8 cellular contexts compared by ENCODE assay signal in genomic region chr14:60980811-60981625, GRCh38. TPM values are rescaled to one million over a fixed set of nuclear protein-coding genes. Genes with fewer than 3 reads are reported as not detected.
DNase-seq lines count a peak whose midpoint lies in the region; ATAC-seq and TF ChIP-seq lines count a peak whose summit lies in the region.

SLC38A6 (plus strand) TSS chr14:60981245; CDS start chr14:60981278, 33 bp downstream.
TRMT5 (minus strand) TSS chr14:60981079; CDS start chr14:60980973, 106 bp downstream.

- ATAC-seq in HG03432 (IDR thresholded peaks at IDR 0.05; ENCODE audit: unreplicated experiment): peak; percentile 92

- H3K36me3 ChIP-seq in BE2C (peaks cover 8% of the 10 kb centered on the region), kidney epithelial cell (ENCODE audit: control insufficient read depth, insufficient read depth, low read length) (no peaks in the 10 kb centered on the region)

- H3K9me3 ChIP-seq in BE2C: no peaks in the 10 kb centered on the region

- DNase-seq in BE2C (peak; percentile 94), GM19238 (ENCODE audit: insufficient read length, low spot score) (peak; percentile 74), NCI-H460 (ENCODE audit: extremely low read depth, low read depth) (peak; percentile 95), kidney epithelial cell (ENCODE audit: low read depth) (peak; percentile 81)
- DNase-seq in activated CD4-positive, alpha-beta T cell treated with anti-CD3 and anti-CD28 coated beads for 1 hour: peak; percentile 89
- DNase-seq in stimulated activated CD4-positive, alpha-beta T cell treated with anti-CD3 and anti-CD28 coated beads, Interleukin-15, amount 100 ng/mL, for 24 hours: peak; percentile 93

- H3K4me1 ChIP-seq in BE2C: peaks cover 4% of the 10 kb centered on the region; the same call in 1 of the 2 replicates

- TF ChIP-seq CTCF in BE2C (IDR thresholded peaks at IDR 0.05; ENCODE audit: low read depth, low read length): no peak
- no peak for TF ChIP-seq CTCF in kidney epithelial cell (IDR thresholded peaks at IDR 0.05; ENCODE audit: insufficient read depth, low read length, poor library complexity, severe bottlenecking)

- H3K27me3 ChIP-seq in BE2C (no peaks in the 10 kb centered on the region), kidney epithelial cell (ENCODE audit: control insufficient read depth, insufficient read depth, low read length) (no peaks in the 10 kb centered on the region)

- peak within 1 kb of the TSS; percentile 76 for H3K27ac ChIP-seq in cingulate gyrus (ENCODE audit: low read depth, low read length)

- H3K4me3 ChIP-seq in BE2C (ENCODE audit: low read depth, low read length) (peak within 1 kb of the TSS; percentile 96), kidney epithelial cell (ENCODE audit: low read depth, low read length) (peak within 1 kb of the TSS; percentile 70)

RNA-seq across cellular contexts. Expression of gene SLC38A6, which starts in this region (rescaled TPM):
- 2.4 TPM for polyA plus RNA-seq in BE2C (2012; ENCODE audit: insufficient read depth, insufficient read length, low read depth)
- 54.2 and 54.9 TPM in 2 replicates for total RNA-seq in NCI-H460 (2014; rRNA removed; shearing (Covaris generic))
- 30.9 and 52.0 TPM in 2 replicates for polyA plus RNA-seq in NCI-H460 (2014; cell fraction: nucleus; rRNA removed)
- 15.7 and 16.2 TPM in 2 replicates for total RNA-seq in kidney epithelial cell

RNA-seq across cellular contexts. Expression of gene TRMT5, which starts in this region (rescaled TPM):
- 22.7 TPM for polyA plus RNA-seq in BE2C (2012; ENCODE audit: insufficient read depth, insufficient read length, low read depth)
- total RNA-seq in NCI-H460 (2014; rRNA removed; shearing (Covaris generic)): 17.8 and 24.6 TPM in 2 replicates
- polyA plus RNA-seq in NCI-H460 (2014; cell fraction: nucleus; rRNA removed): 14.0 and 19.4 TPM in 2 replicates
- total RNA-seq in kidney epithelial cell: 8.5 and 19.0 TPM in 2 replicates

Comparison
In these comparisons a context has a peak if more than half of its experiments do, and no peak if none do; other contexts are left out.
1. Peak in every context shown above with its lines: DNase-seq, ATAC-seq, H3K4me3 ChIP-seq and H3K27ac ChIP-seq.